1 cellular context compared by ENCODE assay signal in genomic region chr10:124918906-124919305, GRCh38.
TF ChIP-seq lines count a peak whose summit lies in the region.

No MANE protein-coding gene starts in this region.

TF ChIP-seq in H1, 55 proteins besides CTCF, POLR2A, EP300 and RAD21:
- TF ChIP-seq SRF (IDR thresholded peaks at IDR 0.05; ENCODE audit: low read depth, low read length) (no peak), CTBP2 (IDR thresholded peaks at IDR 0.05; ENCODE audit: borderline replicate concordance, insufficient read depth, insufficient read length, low read length) (no peak), JUN (IDR thresholded peaks at IDR 0.05; ENCODE audit: low read depth, low read length) (no peak), CHD2 (IDR thresholded peaks at IDR 0.05; ENCODE audit: low read length) (no peak), CBX8 (IDR thresholded peaks at IDR 0.05; ENCODE audit: borderline replicate concordance, low read depth, low read length) (no peak), SP4 (IDR thresholded peaks at IDR 0.05; ENCODE audit: low read length) (no peak), E2F6 (IDR thresholded peaks at IDR 0.05) (no peak), SAP30 (IDR thresholded peaks at IDR 0.05; ENCODE audit: insufficient read depth, insufficient replicate concordance, low read length) (no peak), YY1 (IDR thresholded peaks at IDR 0.05; ENCODE audit: low read depth, low read length) (no peak), MAFK (IDR thresholded peaks at IDR 0.05; ENCODE audit: low read depth, low read length) (no peak), CHD7 (IDR thresholded peaks at IDR 0.05; ENCODE audit: insufficient replicate concordance, low read length) (no peak), SIRT6 (IDR thresholded peaks at IDR 0.05; ENCODE audit: low read length) (no peak), USF2 (IDR thresholded peaks at IDR 0.05; ENCODE audit: low read length) (no peak), CHD1 (IDR thresholded peaks at IDR 0.05; ENCODE audit: low read depth, low read length) (no peak), TEAD4 (IDR thresholded peaks at IDR 0.05; ENCODE audit: low read depth, low read length) (no peak), TAF1 (IDR thresholded peaks at IDR 0.05; ENCODE audit: low read depth, low read length) (no peak), NRF1 (IDR thresholded peaks at IDR 0.05; ENCODE audit: low read depth, low read length) (no peak), RBBP5 (IDR thresholded peaks at IDR 0.05; ENCODE audit: borderline replicate concordance, low read depth, low read length) (no peak), ZNF274 (IDR thresholded peaks at IDR 0.05; ENCODE audit: borderline replicate concordance, extremely low read depth, low read length) (no peak)
